Comparison of ENCODE assay signal across 7 cellular contexts in the genomic region with DNA sequence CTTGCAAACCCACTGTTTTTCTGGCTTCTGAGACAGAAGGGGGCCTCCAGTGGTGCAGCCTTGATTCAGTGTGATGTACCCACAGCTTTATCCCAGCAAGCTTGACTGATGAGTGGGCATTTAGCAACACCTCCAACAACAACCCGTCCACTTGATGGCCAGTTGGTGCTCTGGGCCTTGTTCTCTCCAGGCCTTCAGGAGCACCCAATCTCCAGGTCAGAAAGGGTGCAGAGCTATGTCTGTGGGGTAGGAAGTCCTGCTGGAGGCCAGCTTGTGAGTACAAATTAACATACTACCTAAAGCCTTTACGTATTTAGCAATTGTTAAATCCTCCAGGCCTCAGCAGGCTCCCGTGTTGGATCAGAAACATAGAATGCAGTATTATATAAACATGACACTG.
"Had no signal": no experiment of that assay in that cellular context is flagged by ENCODE, and none has a peak within 500 bp of the region (broad histone marks: within the 10 kb centered on the region; RNA-seq: fewer than 3 reads in every experiment).

No MANE protein-coding gene starts in this region.

- H3K27ac Mint-ChIP-seq: GM23338, H9 had no signal

- FAIRE-seq: H1, H54, HTR-8/SVneo had no signal

- H2AFZ ChIP-seq: GM23338 had no signal

- H3K4me2 ChIP-seq: GM23338 had no signal

- H3K4me3 ChIP-seq: GM23338 had no signal

- H3K9me3 Mint-ChIP-seq: GM23338, H9 had no signal

- H3K4me3 Mint-ChIP-seq: GM23338, H9 had no signal

- DNase-seq: H9, HCEC 1CT, IMR-90 had no signal
